Comparison of ENCODE assay signal across 15 cellular contexts in genomic region chr10:54880943-54881342, GRCh38.
"Had no signal": no experiment of that assay in that cellular context is flagged by ENCODE, and none has a peak within 500 bp of the region (broad histone marks: within the 10 kb centered on the region; RNA-seq: fewer than 3 reads in every experiment).

No MANE protein-coding gene starts in this region.

- H3K27ac ChIP-seq: adrenal gland, epithelial cell of prostate, uterus had no signal

- H3K4me1 ChIP-seq: adrenal gland, uterus had no signal

- H3K4me3 Mint-ChIP-seq: activated CD8-positive, alpha-beta T cell treated with anti-CD3 and anti-CD28 coated beads for 36 hours; activated naive CD4-positive, alpha-beta T cell treated with anti-CD3 and anti-CD28 coated beads, Interleukin-2, amount 50 U/mL, for 24 hours; activated T-cell treated with anti-CD3 and anti-CD28 coated beads, Interleukin-2, amount 50 U/mL, for 4 hours; natural killer cell; stimulated activated effector memory CD8-positive, alpha-beta T cell treated with anti-CD3 and anti-CD28 coated beads, Interleukin-12 subunit alpha, Interleukin-12 subunit beta, amount 100 ng/mL, for 72 hours had no signal

- H3K36me3 ChIP-seq: adrenal gland, uterus had no signal

- DNase-seq: activated CD4-positive, alpha-beta T cell treated with anti-CD3 and anti-CD28 coated beads for 48 hours; activated CD8-positive, alpha-beta T cell treated with anti-CD3 and anti-CD28 coated beads for 36 hours; activated effector memory CD4-positive, alpha-beta T cell treated with anti-CD3 and anti-CD28 coated beads, Interleukin-2, amount 50 U/mL, for 16 hours; activated T-cell treated with anti-CD3 and anti-CD28 coated beads, Interleukin-2, amount 50 U/mL, for 4 hours; adrenal gland; dermis blood vessel endothelial cell; foreskin melanocyte; kidney glomerular epithelial cell; mesenchymal stem cell; natural killer cell; nucleus accumbens; uterus had no signal

- H3K4me3 ChIP-seq: adrenal gland, uterus had no signal

- H3K36me3 Mint-ChIP-seq: activated naive CD4-positive, alpha-beta T cell treated with anti-CD3 and anti-CD28 coated beads, Interleukin-2, amount 50 U/mL, for 24 hours; natural killer cell; stimulated activated effector memory CD8-positive, alpha-beta T cell treated with anti-CD3 and anti-CD28 coated beads, Interleukin-12 subunit alpha, Interleukin-12 subunit beta, amount 100 ng/mL, for 72 hours had no signal

- H3K27me3 Mint-ChIP-seq: activated CD8-positive, alpha-beta T cell treated with anti-CD3 and anti-CD28 coated beads for 36 hours; activated naive CD4-positive, alpha-beta T cell treated with anti-CD3 and anti-CD28 coated beads, Interleukin-2, amount 50 U/mL, for 24 hours had no signal

- H3K27me3 ChIP-seq: adrenal gland, uterus had no signal

- H3K4me1 Mint-ChIP-seq: activated naive CD4-positive, alpha-beta T cell treated with anti-CD3 and anti-CD28 coated beads, Interleukin-2, amount 50 U/mL, for 24 hours; natural killer cell; stimulated activated effector memory CD8-positive, alpha-beta T cell treated with anti-CD3 and anti-CD28 coated beads, Interleukin-12 subunit alpha, Interleukin-12 subunit beta, amount 100 ng/mL, for 72 hours had no signal

- H3K27ac Mint-ChIP-seq: activated CD8-positive, alpha-beta T cell treated with anti-CD3 and anti-CD28 coated beads for 36 hours; activated naive CD4-positive, alpha-beta T cell treated with anti-CD3 and anti-CD28 coated beads, Interleukin-2, amount 50 U/mL, for 24 hours; natural killer cell; stimulated activated effector memory CD8-positive, alpha-beta T cell treated with anti-CD3 and anti-CD28 coated beads, Interleukin-12 subunit alpha, Interleukin-12 subunit beta, amount 100 ng/mL, for 72 hours had no signal

- ATAC-seq: activated CD8-positive, alpha-beta T cell treated with anti-CD3 and anti-CD28 coated beads for 36 hours; activated T-cell treated with anti-CD3 and anti-CD28 coated beads, Interleukin-2, amount 50 U/mL, for 4 hours; natural killer cell; stimulated activated effector memory CD8-positive, alpha-beta T cell treated with anti-CD3 and anti-CD28 coated beads, Interleukin-12 subunit alpha, Interleukin-12 subunit beta, amount 100 ng/mL, for 72 hours had no signal
